In genomic region chr1:231610392-231610791, GRCh38 we compare ENCODE assay signal across 15 cellular contexts.
"Had no signal": no experiment of that assay in that cellular context is flagged by ENCODE, and none has a peak within 500 bp of the region (broad histone marks: within the 10 kb centered on the region; RNA-seq: fewer than 3 reads in every experiment).

No MANE protein-coding gene starts in this region.

- ATAC-seq: stimulated activated memory B cell treated with anti-CD40 and anti-IgM and Interleukin-4, amounts not matched to agents 10 μg/mL and 1 μg/mL and 100 μg/mL, for 72 hours had no signal

- H3K4me3 Mint-ChIP-seq: activated B cell treated with CpG ODN at 0.5 μM for 24 hours; activated CD4-positive, alpha-beta T cell treated with anti-CD3 and anti-CD28 coated beads, Interleukin-2, amount 10 ng/mL, durations not matched to agents 24 days and 14 days; stimulated activated memory B cell treated with anti-CD40 and anti-IgM and Interleukin-4, amounts not matched to agents 10 μg/mL and 1 μg/mL and 100 μg/mL, for 72 hours had no signal

- H3K9me3 Mint-ChIP-seq: immature natural killer cell; stimulated activated memory B cell treated with anti-CD40 and anti-IgM and Interleukin-4, amounts not matched to agents 10 μg/mL and 1 μg/mL and 100 μg/mL, for 72 hours had no signal

- H3K9me3 ChIP-seq: ovary had no signal

- H3K36me3 ChIP-seq: ovary had no signal

- H3K27ac ChIP-seq: ovary had no signal

- H3K27me3 ChIP-seq: ovary had no signal

- H3K27ac Mint-ChIP-seq: activated B cell treated with CpG ODN at 0.5 μM for 24 hours; activated CD4-positive, alpha-beta T cell treated with anti-CD3 and anti-CD28 coated beads, Interleukin-2, amount 10 ng/mL, durations not matched to agents 24 days and 14 days; stimulated activated memory B cell treated with anti-CD40 and anti-IgM and Interleukin-4, amounts not matched to agents 10 μg/mL and 1 μg/mL and 100 μg/mL, for 72 hours had no signal

- DNase-seq: activated B cell treated with CpG ODN at 0.5 μM for 24 hours; activated CD4-positive, alpha-beta T cell treated with anti-CD3 and anti-CD28 coated beads, Interleukin-2, amount 10 ng/mL, durations not matched to agents 24 days and 14 days; activated CD8-positive, alpha-beta memory T cell treated with anti-CD3 and anti-CD28 coated beads, Interleukin-2, amount 50 U/mL, for 48 hours; activated gamma-delta T cell treated with Interleukin-2 at 50 U/mL for 16 hours; aorta; cerebellar nuclear complex; effector memory CD4-positive, alpha-beta T cell; foreskin fibroblast; glutamatergic neuron; immature natural killer cell; midbrain; ovary; T-helper 2 cell had no signal

- H3K4me3 ChIP-seq: lung, ovary had no signal
